Comparison of ENCODE assay signal across 8 cellular contexts in genomic region chr11:44775366-44776356, GRCh38. TPM values are rescaled to one million over a fixed set of nuclear protein-coding genes. Genes with fewer than 3 reads are reported as not detected.
DNase-seq lines count a peak whose midpoint lies in the region; ATAC-seq and TF ChIP-seq lines count a peak whose summit lies in the region.

No MANE protein-coding gene starts in this region.

- H3K4me3 ChIP-seq in SK-N-SH (ENCODE audit: low read depth in 2 of 2, low read length in 1 of 2) (no peak overlapping the region), right cardiac atrium (ENCODE audit: low read length) (no peak overlapping the region)

- H3K4me2 ChIP-seq in SK-N-SH, result no peak overlapping the region

- peak; percentile 50 for TF ChIP-seq RAD21 in SK-N-SH (IDR thresholded peaks at IDR 0.05; ENCODE audit: low read length)

- H3K27ac Mint-ChIP-seq in activated naive CD4-positive, alpha-beta T cell treated with anti-CD3 and anti-CD28 coated beads, Interleukin-2, amount 10 ng/mL, durations not matched to agents 7 days and 5 days, result no peak overlapping the region

- H3K9ac ChIP-seq in SK-N-SH, result no peak overlapping the region

- CTCF ChIA-PET in SK-N-SH (lab: Yijun Ruan, JAX), result interaction anchor here (0.7 to 7.0 kb wide), 44 partner anchors 8 to 655 kb away, joined by 3 to 101 read pairs (median 5); partner anchors contain the start of gene TSPAN18
- CTCF ChIA-PET in activated naive CD4-positive, alpha-beta T cell treated with anti-CD3 and anti-CD28 coated beads, Interleukin-2, amount 10 ng/mL, durations not matched to agents 7 days and 5 days (lab: Charles Lee), result interaction anchor here (0.6 to 4.3 kb wide), 27 partner anchors 9 to 369 kb away, joined by 3 to 38 read pairs (median 4); no protein-coding TSS in a partner anchor

- H4K20me1 ChIP-seq in SK-N-SH (ENCODE audit: insufficient read depth), result no peaks in the 10 kb centered on the region

- no peaks in the 10 kb centered on the region for H3K9me3 Mint-ChIP-seq in activated naive CD4-positive, alpha-beta T cell treated with anti-CD3 and anti-CD28 coated beads, Interleukin-2, amount 10 ng/mL, durations not matched to agents 7 days and 5 days

- peaks cover 4% of the 10 kb centered on the region for H3K27me3 Mint-ChIP-seq in activated naive CD4-positive, alpha-beta T cell treated with anti-CD3 and anti-CD28 coated beads, Interleukin-2, amount 10 ng/mL, durations not matched to agents 7 days and 5 days

- POLR2A ChIA-PET in SK-N-SH (lab: Yijun Ruan, JAX), result interaction anchor here (0.6 to 4.5 kb wide), 10 partner anchors 9 to 82 kb away, joined by 3 to 43 read pairs (median 4); no protein-coding TSS in a partner anchor

- peak in 1 of 2 experiments; percentile 96; a peak in 2 of 4 replicates for TF ChIP-seq EP300 in SK-N-SH (IDR thresholded peaks at IDR 0.05; ENCODE audit: borderline replicate concordance in 1 of 2, low read depth in 1 of 2, low read length in 1 of 2)

- ATAC-seq in right cardiac atrium, result peak; percentile 25 to 55
- no peak for ATAC-seq in HG02840 (IDR thresholded peaks at IDR 0.05; ENCODE audit: low FRiP score, unreplicated experiment)
- no peak for ATAC-seq in HG03280 (IDR thresholded peaks at IDR 0.05; ENCODE audit: unreplicated experiment)

- H3K27ac ChIP-seq in SK-N-SH (ENCODE audit: low read depth in 2 of 2, low read length in 1 of 2), result peak overlapping the region in 1 of 2 experiments; percentile 99; a peak in 3 of 4 replicates
- peak overlapping the region; percentile 11 for H3K27ac ChIP-seq in right cardiac atrium (ENCODE audit: low read length)

- H3K36me3 Mint-ChIP-seq in activated naive CD4-positive, alpha-beta T cell treated with anti-CD3 and anti-CD28 coated beads, Interleukin-2, amount 10 ng/mL, durations not matched to agents 7 days and 5 days, result no peaks in the 10 kb centered on the region

- peak; percentile 74 for TF ChIP-seq CTCF in SK-N-SH (IDR thresholded peaks at IDR 0.05)

- peaks cover 21 to 77% of the 10 kb centered on the region in 2 experiments; a peak in 3 of 4 replicates for H3K4me1 ChIP-seq in SK-N-SH (ENCODE audit: control insufficient read depth in 1 of 2, insufficient read depth in 2 of 2, low read depth in 1 of 2, low read length in 1 of 2)
- peaks cover 31% of the 10 kb centered on the region for H3K4me1 ChIP-seq in right cardiac atrium (ENCODE audit: control insufficient read depth, insufficient read depth, low read length)

- intact Hi-C loops in right cardiac atrium (cut with DNase I), result loop anchor here in 3 of 4 donors (2.0 to 5.0 kb wide), 2 partner anchors 47 to 48 kb away; partner anchors contain the start of gene TSPAN18 (in 2 of the 3)

- no peaks in the 10 kb centered on the region for H3K36me3 ChIP-seq in SK-N-SH (replicated peaks in 1 of 2; ENCODE audit: control insufficient read depth in 1 of 2, insufficient read depth in 2 of 2, low read length in 1 of 2)

- no peaks in the 10 kb centered on the region for H3F3A ChIP-seq in SK-N-SH (replicated peaks; ENCODE audit: insufficient read depth)

- H3K9me2 ChIP-seq in SK-N-SH, result no peaks in the 10 kb centered on the region

- no peaks in the 10 kb centered on the region for H3K79me2 ChIP-seq in SK-N-SH (ENCODE audit: insufficient read depth)

- no peak overlapping the region for H3K4me3 Mint-ChIP-seq in activated naive CD4-positive, alpha-beta T cell treated with anti-CD3 and anti-CD28 coated beads, Interleukin-2, amount 10 ng/mL, durations not matched to agents 7 days and 5 days

- no peaks in the 10 kb centered on the region for H3K9me3 ChIP-seq in SK-N-SH
- H3K9me3 ChIP-seq in right cardiac atrium (ENCODE audit: control insufficient read depth, low read length), result no peaks in the 10 kb centered on the region

- DNase-seq in DMS 273 (lab: John Stamatoyannopoulos, UW; ENCODE audit: unreplicated experiment), result peak; percentile 83
- peak in 67 of 76 experiments; percentile 3 to 80 (median 46) for DNase-seq in HUDEP-2 (lab: John Stamatoyannopoulos, UW; ENCODE audit: unreplicated experiment in 76 of 76)
- peak; percentile 69 for DNase-seq in SK-N-SH
- DNase-seq in activated naive CD4-positive, alpha-beta T cell treated with anti-CD3 and anti-CD28 coated beads, Interleukin-2, amount 10 ng/mL, durations not matched to agents 7 days and 5 days, result peak; percentile 75
- DNase-seq in right cardiac atrium, result peak; percentile 64 to 76 (median 75)
- peak; percentile 29 to 46 for DNase-seq in stimulated activated CD4-positive, alpha-beta T cell treated with anti-CD3 and anti-CD28 coated beads, Interleukin-1b, Interleukin-23, amount 100 ng/mL, for 1 hour (ENCODE audit: low read depth in 2 of 2)

- H3K27me3 ChIP-seq in SK-N-SH (ENCODE audit: insufficient read depth), result no peaks in the 10 kb centered on the region
- H3K27me3 ChIP-seq in right cardiac atrium (ENCODE audit: control insufficient read depth, insufficient read depth), result no peaks in the 10 kb centered on the region

- H2AFZ ChIP-seq in SK-N-SH (ENCODE audit: low read depth), result no peak overlapping the region

- 25% methylated on average over 16 of the region's 17 CpGs for WGBS in SK-N-SH (ENCODE audit: low lambda C conversion rate)
- 34% methylated on average over 17 of the region's 17 CpGs for WGBS in right cardiac atrium

- H3K4me1 Mint-ChIP-seq in activated naive CD4-positive, alpha-beta T cell treated with anti-CD3 and anti-CD28 coated beads, Interleukin-2, amount 10 ng/mL, durations not matched to agents 7 days and 5 days, result peaks cover 6% of the 10 kb centered on the region

TF ChIP-seq in SK-N-SH, 30 proteins besides CTCF, POLR2A, EP300 and RAD21:
- TF ChIP-seq FOXJ3 (CRISPR knock-in tag; IDR thresholded peaks at IDR 0.05), result peak; percentile 37; the same call in 1 of the 2 replicates
- TF ChIP-seq FOXM1 (IDR thresholded peaks at IDR 0.05; ENCODE audit: low read depth), result no peak
- TF ChIP-seq RCOR1 (IDR thresholded peaks at IDR 0.05; ENCODE audit: low read length), result peak; percentile 64; the same call in 1 of the 2 replicates
- peak; percentile 57 for TF ChIP-seq GATA2 (CRISPR knock-in tag; IDR thresholded peaks at IDR 0.05)
- TF ChIP-seq POLR2AphosphoS5 (IDR thresholded peaks at IDR 0.05; ENCODE audit: low read depth, low read length), result peak; percentile 40; the same call in 1 of the 2 replicates
- TF ChIP-seq CHD2 (IDR thresholded peaks at IDR 0.05; ENCODE audit: low read length, partially characterized antibody), result peak; percentile 72
- TF ChIP-seq RXRA (IDR thresholded peaks at IDR 0.05; ENCODE audit: borderline replicate concordance, low read depth), result no peak
- TF ChIP-seq MXI1 (IDR thresholded peaks at IDR 0.05; ENCODE audit: low read depth, low read length), result peak; percentile 45; the same call in 1 of the 2 replicates
- TF ChIP-seq MAX (IDR thresholded peaks at IDR 0.05; ENCODE audit: low read depth), result no peak
- TF ChIP-seq MEF2A (IDR thresholded peaks at IDR 0.05; ENCODE audit: borderline replicate concordance, low read depth), result no peak
- peak; percentile 50 for TF ChIP-seq SMC3 (IDR thresholded peaks at IDR 0.05; ENCODE audit: low read depth, low read length)
- TF ChIP-seq EZH2phosphoT487 (IDR thresholded peaks at IDR 0.05; ENCODE audit: borderline replicate concordance, low read depth), result no peak
- no peak for TF ChIP-seq ELF1 (IDR thresholded peaks at IDR 0.05)
- no peak for TF ChIP-seq TCF12 (IDR thresholded peaks at IDR 0.05)

RNA-seq across cellular contexts. Expression of gene TSPAN18, which starts 48.9 kb away (rescaled TPM):
- 0.72 and 1.3 TPM in 2 replicates for polyA plus RNA-seq in SK-N-SH (2012; rRNA removed)
- polyA plus RNA-seq in SK-N-SH (2012; cell fraction: cytosol; rRNA removed), result 0.91 and 1.8 TPM in 2 replicates
- 0.81 and 1.2 TPM in 2 replicates for polyA plus RNA-seq in SK-N-SH (2012; cell fraction: nucleus; rRNA removed)
- 100 to 1,000 TPM; 158 to 236 (median 207) TPM for total RNA-seq in right cardiac atrium
- 120 TPM for polyA plus RNA-seq in right cardiac atrium

Comparison
In these comparisons a context has a peak if more than half of its experiments do, and no peak if none do; other contexts are left out.
1. ATAC-seq: peak in right cardiac atrium (2 of 2); none in HG02840 (single experiment) and HG03280 (single experiment).
2. RNA of gene TSPAN18, which starts 48.9 kb away (polyA plus RNA-seq): 120 TPM in right cardiac atrium (single experiment); 0.72 to 1.8 TPM in SK-N-SH; every median in the first group is over 10 times any median in the second.
3. Peak in every context shown above with its lines, with median percentiles within 50 percentile points of each other: DNase-seq.